Comparison of ENCODE assay signal across 8 cellular contexts in genomic region chr12:108514973-108515814, GRCh38. TPM values are rescaled to one million over a fixed set of nuclear protein-coding genes. Genes with fewer than 3 reads are reported as not detected.
A peak's percentile ranks its signal among the peaks of the same experiment; 100 is the strongest.
DNase-seq lines count a peak whose midpoint lies in the region; ATAC-seq and TF ChIP-seq lines count a peak whose summit lies in the region.

TSS of gene FICD (plus strand) at chr12:108515277. CDS start at chr12:108516973, 1,696 bp downstream.

- H3K4me3 ChIP-seq in right atrium auricular region = peak within 1 kb of the TSS; percentile 67 to 85
- H3K4me3 ChIP-seq in psoas muscle = peak within 1 kb of the TSS; percentile 93
- H3K4me3 ChIP-seq in uterus = peak within 1 kb of the TSS; percentile 74 to 90

- TF ChIP-seq POLR2A in GM18505 (IDR thresholded peaks at IDR 0.05; ENCODE audit: borderline replicate concordance, extremely low read depth, insufficient read depth, insufficient read length) (peak; percentile 76), uterus (IDR thresholded peaks at IDR 0.05) (peak in 1 of 2 donors; percentile 51)

- peaks cover 0 to 14% of the 10 kb centered on the region in 2 donors for H3K4me1 ChIP-seq in right atrium auricular region
- H3K4me1 ChIP-seq in psoas muscle = peaks cover 11% of the 10 kb centered on the region
- peaks cover 0 to 11% of the 10 kb centered on the region in 2 donors for H3K4me1 ChIP-seq in uterus

- ATAC-seq in GM18505 (IDR thresholded peaks at IDR 0.05; ENCODE audit: unreplicated experiment) (peak; percentile 74), HG02970 (IDR thresholded peaks at IDR 0.05; ENCODE audit: low FRiP score, unreplicated experiment) (peak; percentile 80), psoas muscle (peak; percentile 92 to 98 (median 96))

- H3K9me3 ChIP-seq in right atrium auricular region = no peaks in the 10 kb centered on the region
- H3K9me3 ChIP-seq in psoas muscle = no peaks in the 10 kb centered on the region
- no peaks in the 10 kb centered on the region for H3K9me3 ChIP-seq in uterus

- WGBS in psoas muscle, 3 donors = 0% methylated on average over 47 to 67 of the region's 67 CpGs

- TF ChIP-seq CTCF in right atrium auricular region (IDR thresholded peaks at IDR 0.05) = no peak
- no peak for TF ChIP-seq CTCF in psoas muscle (IDR thresholded peaks at IDR 0.05)
- peak in 1 of 4 experiments; percentile 13 for TF ChIP-seq CTCF in uterus (IDR thresholded peaks at IDR 0.05)

- peaks cover 24% of the 10 kb centered on the region for H3K36me3 ChIP-seq in right atrium auricular region
- peaks cover 0 to 33% of the 10 kb centered on the region in 2 donors for H3K36me3 ChIP-seq in psoas muscle (ENCODE audit: insufficient read depth in 1 of 2, low read depth in 1 of 2)
- no peaks in the 10 kb centered on the region for H3K36me3 ChIP-seq in uterus

- H3K27me3 ChIP-seq in right atrium auricular region (no peaks in the 10 kb centered on the region), psoas muscle (ENCODE audit: insufficient read depth in 3 of 3, low read length in 2 of 3) (no peaks in the 10 kb centered on the region), uterus (no peaks in the 10 kb centered on the region)

- intact Hi-C loops in psoas muscle (cut with DNase I) = loop anchor here (5.0 to 10.0 kb wide), 3 partner anchors 598 to 830 kb away; partner anchors contain the start of genes PRDM4 (in 2 of the 2) and PWP1 (in 1 of the 2)
- intact Hi-C loops in uterus (cut with DNase I; ENCODE audit: low total_unique reads) = no loop called here

- DNase-seq in NCI-H187 treated with DMSO at 0.1 percent for 48 hours (lab: John Stamatoyannopoulos, UW) (peak; percentile 98), T-helper 2 cell (peak; percentile 98 to 100 (median 99)), anterior cingulate cortex (lab: John Stamatoyannopoulos, UW) (peak; percentile 95 to 100 (median 99)), right atrium auricular region (ENCODE audit: low spot score) (peak; percentile 100), psoas muscle (peak; percentile 100), uterus (peak; percentile 99 to 100)

- H3K27ac ChIP-seq in right atrium auricular region = peak within 1 kb of the TSS; percentile 63 to 74
- H3K27ac ChIP-seq in psoas muscle = peak within 1 kb of the TSS; percentile 76
- peak within 1 kb of the TSS; percentile 39 to 82 for H3K27ac ChIP-seq in uterus

RNA-seq across cellular contexts. Expression of gene FICD, which starts in this region (rescaled TPM):
- 1 to 10 TPM; 2.6 to 7.5 TPM for total RNA-seq in right atrium auricular region
- 1 to 10 TPM; 1.6 to 4.2 (median 2.8) TPM for total RNA-seq in psoas muscle
- 1 to 10 TPM; 5.0 to 5.5 (median 5.1) TPM for polyA plus RNA-seq in psoas muscle
- 10 to 100 TPM in 1 of 4 donors, 1 to 10 TPM in 3; 3.5 to 11.5 (median 4.3) TPM for total RNA-seq in uterus

Comparison
In these comparisons a context has a peak if more than half of its experiments do, and no peak if none do; other contexts are left out.
1. Peak in every context shown above with its lines: DNase-seq, ATAC-seq, H3K4me3 ChIP-seq and H3K27ac ChIP-seq.